ENCODE assay signal across 15 cellular contexts in the genomic region with DNA sequence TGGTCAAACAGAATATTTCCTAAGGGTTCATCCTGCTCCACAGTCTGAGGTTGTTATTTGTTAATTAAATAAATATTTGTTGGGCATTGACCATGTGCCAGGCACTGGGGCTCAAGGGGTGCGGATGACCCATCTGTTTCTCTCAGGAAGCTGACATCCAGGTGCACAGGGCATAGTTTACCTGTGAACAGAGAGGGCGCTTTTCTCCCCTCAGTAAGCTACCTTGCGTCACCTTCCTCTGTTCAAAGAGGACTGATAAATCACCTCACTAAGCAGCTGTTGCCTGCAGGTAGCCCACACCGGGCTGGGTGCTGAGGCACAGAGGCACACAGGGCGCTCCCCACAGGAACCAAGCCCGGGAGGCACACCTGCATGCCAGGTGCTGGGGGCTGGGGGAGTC. TPM values are rescaled to one million over a fixed set of nuclear protein-coding genes. Genes with fewer than 3 reads are reported as not detected.
DNase-seq lines count a peak whose midpoint lies in the region; ATAC-seq and TF ChIP-seq lines count a peak whose summit lies in the region.
"Had no signal": no experiment of that assay in that cellular context is flagged by ENCODE, and none has a peak within 500 bp of the region (broad histone marks: within the 10 kb centered on the region; RNA-seq: fewer than 3 reads in every experiment).

No MANE protein-coding gene starts in this region.

- H3K27ac ChIP-seq in brain microvascular endothelial cell = peak overlapping the region; percentile 97
- H3K27ac ChIP-seq in mesendoderm (ENCODE audit: low read depth, low read length) = no peak overlapping the region
- peak overlapping the region; percentile 75 to 83 (median 80) for H3K27ac ChIP-seq in upper lobe of left lung
- H3K27ac ChIP-seq: 22Rv1 had no signal

- peak; percentile 50 for DNase-seq in DMS153 (lab: John Stamatoyannopoulos, UW)
- DNase-seq in DMS153 treated with DMSO at 0.1 percent for 48 hours (lab: John Stamatoyannopoulos, UW; ENCODE audit: unreplicated experiment) = no peak
- no peak for DNase-seq in brain microvascular endothelial cell
- DNase-seq in mesendoderm = peak; percentile 45
- DNase-seq in upper lobe of left lung = peak in 1 of 2 donors; percentile 48
- no peak for DNase-seq in stimulated activated CD4-positive, alpha-beta T cell treated with anti-CD3 and anti-CD28 coated beads, Interleukin-12 subunit alpha, Interleukin-12 subunit beta, amount 100 ng/mL, for 4 hours
- no peak for DNase-seq in stimulated activated naive CD8-positive, alpha-beta T cell treated with anti-CD3 and anti-CD28 coated beads, Interleukin-15, Interleukin-2, amounts not matched to agents 100 U/mL and 50 U/mL, for 24 hours
- DNase-seq in NCI-H2171 (lab: John Stamatoyannopoulos, UW) = no peak
- DNase-seq: activated CD4-positive, alpha-beta T cell treated with anti-CD3 and anti-CD28 coated beads for 36 hours; activated naive CD4-positive, alpha-beta T cell treated with anti-CD3 and anti-CD28 coated beads, Interleukin-2, amount 50 U/mL, for 16 hours; NCI-H187; NCI-H82; retina; stimulated activated CD4-positive, alpha-beta T cell treated with anti-CD3 and anti-CD28 coated beads, Interleukin-1b, Interleukin-23, amount 100 ng/mL, for 48 hours had no signal

- H2BK5ac ChIP-seq in mesendoderm (ENCODE audit: low read length) = no peak overlapping the region

- no peaks in the 10 kb centered on the region for H3K79me1 ChIP-seq in mesendoderm (ENCODE audit: low read length)

- H4K8ac ChIP-seq in mesendoderm (ENCODE audit: low read depth, low read length) = no peak overlapping the region

- no peak overlapping the region for H2BK120ac ChIP-seq in mesendoderm (ENCODE audit: low read depth, low read length)

- no peak for TF ChIP-seq POLR2A in upper lobe of left lung (IDR thresholded peaks at IDR 0.05)

- in situ Hi-C loops in brain microvascular endothelial cell (cut with HindIII; ENCODE audit: low pct_ligation_motif_present, low sequenced_read_pairs) = no loop called here

- H3K18ac ChIP-seq in mesendoderm (ENCODE audit: low read length) = no peak overlapping the region

- H4K5ac ChIP-seq in mesendoderm (ENCODE audit: low read length) = no peak overlapping the region

- no peak overlapping the region for H2BK15ac ChIP-seq in mesendoderm (replicated peaks; ENCODE audit: low read depth)

- peaks cover 2% of the 10 kb centered on the region for H3K4me1 ChIP-seq in mesendoderm (ENCODE audit: control insufficient read depth, low read depth, low read length)
- peaks cover 31 to 51% (median 45%) of the 10 kb centered on the region in 4 donors for H3K4me1 ChIP-seq in upper lobe of left lung

- H2AK5ac ChIP-seq in mesendoderm (ENCODE audit: low read length) = no peak overlapping the region

- H3K4me3 ChIP-seq in brain microvascular endothelial cell (ENCODE audit: low read depth, low read length) = no peak overlapping the region
- H3K4me3 ChIP-seq in mesendoderm (ENCODE audit: low read length) = no peak overlapping the region
- H3K4me3 ChIP-seq in upper lobe of left lung = no peak overlapping the region

- H3K9me3 ChIP-seq in upper lobe of left lung = no peaks in the 10 kb centered on the region

- no peak overlapping the region for H3K56ac ChIP-seq in mesendoderm (ENCODE audit: low read length)

- H3K27me3 ChIP-seq in brain microvascular endothelial cell (replicated peaks) = no peaks in the 10 kb centered on the region
- H3K27me3 ChIP-seq in mesendoderm (ENCODE audit: insufficient read depth, low read length, poor library complexity) = no peaks in the 10 kb centered on the region
- H3K27me3 ChIP-seq in upper lobe of left lung = no peaks in the 10 kb centered on the region

- H3K4me2 ChIP-seq in mesendoderm (ENCODE audit: low read length) = no peak overlapping the region

- H3K36me3 ChIP-seq in brain microvascular endothelial cell (replicated peaks) = no peaks in the 10 kb centered on the region
- no peaks in the 10 kb centered on the region for H3K36me3 ChIP-seq in mesendoderm (ENCODE audit: control insufficient read depth, insufficient read depth, low read length)
- no peaks in the 10 kb centered on the region for H3K36me3 ChIP-seq in upper lobe of left lung

- no peak overlapping the region for H3K23ac ChIP-seq in mesendoderm (ENCODE audit: low read length)

- no peaks in the 10 kb centered on the region for H3K79me2 ChIP-seq in mesendoderm (ENCODE audit: control insufficient read depth, insufficient read depth, low read length)

- no peak overlapping the region for H3K4ac ChIP-seq in mesendoderm (ENCODE audit: low read depth, low read length)

- no peak for ATAC-seq in upper lobe of left lung (ENCODE audit: low FRiP score in 2 of 2)
- no peak for ATAC-seq in stimulated activated naive CD8-positive, alpha-beta T cell treated with anti-CD3 and anti-CD28 coated beads, Interleukin-15, Interleukin-2, amounts not matched to agents 100 U/mL and 50 U/mL, for 24 hours
- ATAC-seq: activated CD4-positive, alpha-beta T cell treated with anti-CD3 and anti-CD28 coated beads for 36 hours had no signal

- WGBS in mesendoderm (ENCODE audit: extremely low coverage, insufficient coverage, low lambda C conversion rate) = no CpG with 5 or more reads among the region's 6 CpGs
- WGBS in upper lobe of left lung, 2 donors = 89 to 93% methylated on average over 2 to 6 of the region's 6 CpGs

- no peak for TF ChIP-seq CTCF in brain microvascular endothelial cell (IDR thresholded peaks at IDR 0.05; ENCODE audit: low read depth, low read length, missing control alignments)
- TF ChIP-seq CTCF in upper lobe of left lung (IDR thresholded peaks at IDR 0.05) = no peak

- no peak for TF ChIP-seq EP300 in upper lobe of left lung (IDR thresholded peaks at IDR 0.05)

- H3K9ac ChIP-seq in mesendoderm (ENCODE audit: low read length) = no peak overlapping the region

RNA-seq across cellular contexts. Expression of gene SH3RF3, which starts 41.6 kb away (rescaled TPM):
- 1.1 TPM for polyA plus RNA-seq in mesendoderm (2013, experiment 1 of 2)
- 1.1 TPM for polyA plus RNA-seq in mesendoderm (2013, experiment 2 of 2)
- 10 to 100 TPM in 1 of 6 donors, 1 to 10 TPM in 5; 4.1 to 21.0 (median 8.0) TPM for total RNA-seq in upper lobe of left lung

Comparison
In these comparisons a context has a peak if more than half of its experiments do, and no peak if none do; other contexts are left out.
1. DNase-seq: peak in DMS153 (single experiment) and mesendoderm (single experiment); none in DMS153 treated with DMSO at 0.1 percent for 48 hours (single experiment), brain microvascular endothelial cell (single experiment), stimulated activated CD4-positive, alpha-beta T cell treated with anti-CD3 and anti-CD28 coated beads, Interleukin-12 subunit alpha, Interleukin-12 subunit beta, amount 100 ng/mL, for 4 hours (single experiment), stimulated activated naive CD8-positive, alpha-beta T cell treated with anti-CD3 and anti-CD28 coated beads, Interleukin-15, Interleukin-2, amounts not matched to agents 100 U/mL and 50 U/mL, for 24 hours (single experiment) and NCI-H2171 (single experiment).